Comparison of ENCODE assay signal across 23 cellular contexts in the genomic region with DNA sequence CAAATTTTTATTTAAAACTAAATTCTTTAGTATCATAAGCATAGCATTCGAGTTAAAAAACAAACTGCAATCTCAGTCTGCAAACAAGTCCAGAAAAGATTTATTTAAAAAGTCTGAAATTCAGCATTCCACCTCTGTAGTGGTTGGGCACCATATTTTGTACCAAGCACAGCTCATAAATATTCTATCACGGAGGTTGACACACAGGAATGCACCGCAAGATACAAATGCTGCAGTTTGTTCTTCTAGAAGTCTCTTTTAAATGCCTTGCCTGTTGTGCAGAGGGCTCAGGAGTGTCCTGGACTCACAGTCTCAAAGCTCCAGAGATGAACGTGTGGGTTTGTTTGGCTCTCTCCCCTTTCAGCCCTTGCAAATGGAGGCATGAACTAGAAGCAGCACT.
A peak's percentile ranks its signal among the peaks of the same experiment; 100 is the strongest.
DNase-seq lines count a peak whose midpoint lies in the region; ATAC-seq, FAIRE-seq and TF ChIP-seq lines count a peak whose summit lies in the region.
"Had no signal": no experiment of that assay in that cellular context is flagged by ENCODE, and none has a peak within 500 bp of the region (broad histone marks: within the 10 kb centered on the region; RNA-seq: fewer than 3 reads in every experiment).

No MANE protein-coding gene starts in this region.

- no peaks in the 10 kb centered on the region for H3K27me3 ChIP-seq in esophagus muscularis mucosa
- peaks cover 12% of the 10 kb centered on the region for H3K27me3 ChIP-seq in CD4-positive, alpha-beta T cell (ENCODE audit: control insufficient read depth, insufficient read depth, low read length)
- H3K27me3 ChIP-seq: BLaER1, MG63, thyroid gland had no signal

- TF ChIP-seq EP300 in A549 (IDR thresholded peaks at IDR 0.05) (no peak), esophagus muscularis mucosa (IDR thresholded peaks at IDR 0.05) (no peak)

- no peak for TF ChIP-seq RAD21 in A549 (conservative IDR thresholded peaks at IDR 0.05 in 1 of 2, IDR thresholded peaks at IDR 0.05 in 1 of 2)

- POLR2A ChIA-PET in A549 (lab: Yijun Ruan, JAX): no interaction called here
- POLR2A ChIA-PET in CD4-positive, alpha-beta T cell (lab: Charles Lee): no interaction called here

- WGBS in A549 (ENCODE audit: missing lambda C conversion rate): 65% methylated on average over 4 of the region's 4 CpGs
- 81% methylated on average over 4 of the region's 4 CpGs for WGBS in esophagus muscularis mucosa

- no peak overlapping the region for H3K4me3 ChIP-seq in A549
- no peak overlapping the region for H3K4me3 ChIP-seq in esophagus muscularis mucosa
- H3K4me3 ChIP-seq: BLaER1, GM23248, left ventricle myocardium inferior, MG63, thyroid gland had no signal

- TF ChIP-seq POLR2A in A549 (IDR thresholded peaks at IDR 0.05; ENCODE audit: low read length) (no peak), esophagus muscularis mucosa (IDR thresholded peaks at IDR 0.05; ENCODE audit: low read depth) (no peak)

- H3K4me1 ChIP-seq in A549 (peaks cover 41% of the 10 kb centered on the region), esophagus muscularis mucosa (peaks cover 0 to 49% (median 34%) of the 10 kb centered on the region in 4 donors)

- H3K4me2 ChIP-seq in A549: no peak overlapping the region
- H3K4me2 ChIP-seq: BLaER1 had no signal

- H3K9me3 Mint-ChIP-seq in osteocyte (ENCODE audit: unreplicated experiment): peaks cover 5% of the 10 kb centered on the region
- H3K9me3 Mint-ChIP-seq in CD4-positive, alpha-beta T cell: no peaks in the 10 kb centered on the region
- H3K9me3 Mint-ChIP-seq: activated T-cell treated with anti-CD3 and anti-CD28 coated beads, Interleukin-2, amount 50 U/mL, for 24 hours had no signal

- no peak overlapping the region for H3K4me3 Mint-ChIP-seq in osteocyte (ENCODE audit: unreplicated experiment)
- H3K4me3 Mint-ChIP-seq in CD4-positive, alpha-beta T cell: no peak overlapping the region
- H3K4me3 Mint-ChIP-seq: activated T-cell treated with anti-CD3 and anti-CD28 coated beads, Interleukin-2, amount 50 U/mL, for 24 hours had no signal

- TF ChIP-seq CTCF in A549 (IDR thresholded peaks at IDR 0.05) (no peak), esophagus muscularis mucosa (IDR thresholded peaks at IDR 0.05) (no peak), osteocyte (IDR thresholded peaks at IDR 0.05) (no peak)
- no peak for TF ChIP-seq CTCF in CD4-positive, alpha-beta T cell (IDR thresholded peaks at IDR 0.05)

- no peak for FAIRE-seq in A549 (lab: Jason Lieb, UNC)
- FAIRE-seq in GM19239 (lab: Jason Lieb, UNC): no peak

- H3K27ac ChIP-seq in A549: peak overlapping the region; percentile 97 to 99
- peak overlapping the region in 2 of 4 donors; percentile 49 to 53 for H3K27ac ChIP-seq in esophagus muscularis mucosa (replicated peaks in 1 of 4)
- H3K27ac ChIP-seq in CD4-positive, alpha-beta T cell (ENCODE audit: low read depth, low read length): no peak overlapping the region
- H3K27ac ChIP-seq: BLaER1, thyroid gland had no signal

- peaks cover 15% of the 10 kb centered on the region for H3K9me3 ChIP-seq in A549
- H3K9me3 ChIP-seq in esophagus muscularis mucosa: peaks cover 0 to 1% (median 0%) of the 10 kb centered on the region in 4 donors
- no peaks in the 10 kb centered on the region for H3K9me3 ChIP-seq in CD4-positive, alpha-beta T cell (ENCODE audit: control insufficient read depth, low read length)
- H3K9me3 ChIP-seq: BLaER1, thyroid gland had no signal

- intact Hi-C loops in esophagus muscularis mucosa (cut with DNase I): no loop called here
- intact Hi-C loops in CD4-positive, alpha-beta T cell (cut with DNase I, micrococcal nuclease): no loop called here
- intact Hi-C loops in left ventricle myocardium superior (cut with micrococcal nuclease): no loop called here

- H3K27me3 Mint-ChIP-seq in osteocyte (ENCODE audit: unreplicated experiment): no peaks in the 10 kb centered on the region
- peaks cover 43% of the 10 kb centered on the region for H3K27me3 Mint-ChIP-seq in CD4-positive, alpha-beta T cell

- CTCF ChIA-PET in A549 (lab: Yijun Ruan, JAX): interaction anchor here (0.8 kb wide), 1 partner anchor 143 kb away, joined by 3 read pairs; no protein-coding TSS in a partner anchor
- CTCF ChIA-PET in CD4-positive, alpha-beta T cell (lab: Charles Lee): no interaction called here

- ATAC-seq in A549 (no peak), HG02970 (IDR thresholded peaks at IDR 0.05; ENCODE audit: low FRiP score, unreplicated experiment) (no peak), left ventricle myocardium superior (no peak)
- ATAC-seq in CD4-positive, alpha-beta T cell (ENCODE audit: poor library complexity): no peak

- H3K4me1 Mint-ChIP-seq in osteocyte (ENCODE audit: unreplicated experiment): peaks cover 53% of the 10 kb centered on the region
- no peaks in the 10 kb centered on the region for H3K4me1 Mint-ChIP-seq in CD4-positive, alpha-beta T cell (ENCODE audit: low read depth)

- H3K36me3 Mint-ChIP-seq in osteocyte (ENCODE audit: unreplicated experiment): peaks cover 3% of the 10 kb centered on the region
- no peaks in the 10 kb centered on the region for H3K36me3 Mint-ChIP-seq in CD4-positive, alpha-beta T cell (ENCODE audit: low read depth)

- H3K36me3 ChIP-seq in esophagus muscularis mucosa: no peaks in the 10 kb centered on the region
- H3K36me3 ChIP-seq: BLaER1, left ventricle myocardium inferior, MG63, thyroid gland had no signal

- H3K27ac Mint-ChIP-seq in osteocyte (ENCODE audit: unreplicated experiment): peak overlapping the region; percentile 95
- no peak overlapping the region for H3K27ac Mint-ChIP-seq in CD4-positive, alpha-beta T cell
- H3K27ac Mint-ChIP-seq: activated T-cell treated with anti-CD3 and anti-CD28 coated beads, Interleukin-2, amount 50 U/mL, for 24 hours had no signal

- DNase-seq in A549 (ENCODE audit: low read depth in 1 of 2, low spot score in 1 of 2) (no peak), M059J (ENCODE audit: low read depth) (peak; percentile 43), esophagus muscularis mucosa (ENCODE audit: extremely low spot score) (peak; percentile 68), osteocyte (ENCODE audit: extremely low spot score, unreplicated experiment) (no peak), left ventricle myocardium superior (no peak), GM19239 (ENCODE audit: insufficient read length, low spot score) (no peak)
- DNase-seq in CD4-positive, alpha-beta T cell: no peak
- DNase-seq: activated CD4-positive, alpha-beta T cell treated with anti-CD3 and anti-CD28 coated beads for 1 hour; activated CD8-positive, alpha-beta memory T cell treated with anti-CD3 and anti-CD28 coated beads for 24 hours; activated T-cell treated with anti-CD3 and anti-CD28 coated beads, Interleukin-2, amount 50 U/mL, for 24 hours; Calu3; cortex of kidney; GM23248; head of caudate nucleus; left ventricle myocardium inferior; MG63; NCI-H1417 treated with DMSO at 0.1 percent for 48 hours; NCI-H510A treated with DMSO at 0.1 percent for 48 hours; stimulated activated CD4-positive, alpha-beta T cell treated with anti-CD3 and anti-CD28 coated beads, Interleukin-2, amount 100 ng/mL, for 48 hours; stimulated activated naive CD4-positive, alpha-beta T cell; thyroid gland had no signal

TF ChIP-seq in A549, 52 proteins besides CTCF, POLR2A, EP300 and RAD21:
- TF ChIP-seq GATA3 (IDR thresholded peaks at IDR 0.05; ENCODE audit: borderline replicate concordance) (no peak), MYC (IDR thresholded peaks at IDR 0.05; ENCODE audit: borderline replicate concordance, low read length) (no peak), HDAC2 (IDR thresholded peaks at IDR 0.05) (no peak), PHF8 (IDR thresholded peaks at IDR 0.05; ENCODE audit: borderline replicate concordance, low read depth) (no peak), HOXA7 (CRISPR knock-in tag; IDR thresholded peaks at IDR 0.05) (no peak), ZNF302 (CRISPR knock-in tag; IDR thresholded peaks at IDR 0.05) (no peak), KDM5A (IDR thresholded peaks at IDR 0.05) (no peak), HEYL (CRISPR knock-in tag; IDR thresholded peaks at IDR 0.05) (no peak), ZFP36 (IDR thresholded peaks at IDR 0.05; ENCODE audit: borderline replicate concordance, partially characterized antibody) (no peak), CBX2 (IDR thresholded peaks at IDR 0.05; ENCODE audit: borderline replicate concordance, low read depth) (no peak), SREBF2 (IDR thresholded peaks at IDR 0.05) (no peak), BHLHE40 (IDR thresholded peaks at IDR 0.05; ENCODE audit: low read depth, low read length) (no peak), MAZ (IDR thresholded peaks at IDR 0.05; ENCODE audit: borderline replicate concordance, low read depth, low read length) (no peak), NFE2L2 (conservative IDR thresholded peaks at IDR 0.05; ENCODE audit: low read length) (no peak), HOXB13 (CRISPR knock-in tag; IDR thresholded peaks at IDR 0.05; ENCODE audit: low read depth) (no peak), NR3C1 (IDR thresholded peaks at IDR 0.05) (no peak)
- TF ChIP-seq, protein P1, sequence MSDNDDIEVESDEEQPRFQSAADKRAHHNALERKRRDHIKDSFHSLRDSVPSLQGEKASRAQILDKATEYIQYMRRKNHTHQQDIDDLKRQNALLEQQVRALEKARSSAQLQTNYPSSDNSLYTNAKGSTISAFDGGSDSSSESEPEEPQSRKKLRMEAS (IDR thresholded peaks at IDR 0.05): no peak
- TF ChIP-seq, protein P2, sequence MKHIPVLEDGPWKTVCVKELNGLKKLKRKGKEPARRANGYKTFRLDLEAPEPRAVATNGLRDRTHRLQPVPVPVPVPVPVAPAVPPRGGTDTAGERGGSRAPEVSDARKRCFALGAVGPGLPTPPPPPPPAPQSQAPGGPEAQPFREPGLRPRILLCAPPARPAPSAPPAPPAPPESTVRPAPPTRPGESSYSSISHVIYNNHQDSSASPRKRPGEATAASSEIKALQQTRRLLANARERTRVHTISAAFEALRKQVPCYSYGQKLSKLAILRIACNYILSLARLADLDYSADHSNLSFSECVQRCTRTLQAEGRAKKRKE (CRISPR knock-in tag; IDR thresholded peaks at IDR 0.05; ENCODE audit: low read depth): no peak
- TF ChIP-seq, protein P3, sequence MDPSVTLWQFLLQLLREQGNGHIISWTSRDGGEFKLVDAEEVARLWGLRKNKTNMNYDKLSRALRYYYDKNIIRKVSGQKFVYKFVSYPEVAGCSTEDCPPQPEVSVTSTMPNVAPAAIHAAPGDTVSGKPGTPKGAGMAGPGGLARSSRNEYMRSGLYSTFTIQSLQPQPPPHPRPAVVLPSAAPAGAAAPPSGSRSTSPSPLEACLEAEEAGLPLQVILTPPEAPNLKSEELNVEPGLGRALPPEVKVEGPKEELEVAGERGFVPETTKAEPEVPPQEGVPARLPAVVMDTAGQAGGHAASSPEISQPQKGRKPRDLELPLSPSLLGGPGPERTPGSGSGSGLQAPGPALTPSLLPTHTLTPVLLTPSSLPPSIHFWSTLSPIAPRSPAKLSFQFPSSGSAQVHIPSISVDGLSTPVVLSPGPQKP (IDR thresholded peaks at IDR 0.05; ENCODE audit: low read depth, low read length): no peak

Comparison
In these comparisons a context has a peak if more than half of its experiments do, and no peak if none do; other contexts are left out.
1. DNase-seq: peak in M059J (single experiment) and esophagus muscularis mucosa (single experiment); none in A549 (0 of 2), osteocyte (single experiment), CD4-positive, alpha-beta T cell (0 of 10), left ventricle myocardium superior (single experiment) and GM19239 (single experiment).